8 cellular contexts compared by ENCODE assay signal in genomic region chr11:67351275-67352005, GRCh38. TPM values are rescaled to one million over a fixed set of nuclear protein-coding genes. Genes with fewer than 3 reads are reported as not detected.
DNase-seq lines count a peak whose midpoint lies in the region; ATAC-seq, FAIRE-seq and TF ChIP-seq lines count a peak whose summit lies in the region.

No MANE protein-coding gene starts in this region.

- H3K4me1 ChIP-seq in GM12878 (ENCODE audit: control insufficient read depth, insufficient read depth, low read length): peaks cover 53% of the 10 kb centered on the region
- peaks cover 31 to 55% (median 50%) of the 10 kb centered on the region in 3 donors for H3K4me1 ChIP-seq in skeletal muscle tissue (ENCODE audit: control insufficient read depth in 3 of 3, insufficient read depth in 3 of 3, low read length in 3 of 3)

- TF ChIP-seq RAD21 in GM12878 (IDR thresholded peaks at IDR 0.05; ENCODE audit: insufficient read depth, low read depth, low read length): peak; percentile 60

- 6% methylated on average over 11 of the region's 11 CpGs for WGBS in GM12878 (ENCODE audit: insufficient coverage, insufficient replicate concordance, low lambda C conversion rate, missing lambda C conversion rate)

- peaks cover 19% of the 10 kb centered on the region for H3K79me2 ChIP-seq in GM12878 (ENCODE audit: control insufficient read depth, insufficient read depth, low read length)

- peak overlapping the region; percentile 98 for H3K4me3 ChIP-seq in GM12878
- peak overlapping the region in 2 of 3 donors; percentile 4 to 38 for H3K4me3 ChIP-seq in skeletal muscle tissue (ENCODE audit: low read length in 3 of 3)

- H3K4me2 ChIP-seq in GM12878 (ENCODE audit: control insufficient read depth, insufficient read depth): peak overlapping the region; percentile 97

- no peak overlapping the region for H2AFZ ChIP-seq in GM12878 (ENCODE audit: control insufficient read depth, low read depth, low read length)

- POLR2A ChIA-PET in GM12878 (lab: Charles Lee): interaction anchor here (0.6 to 11.4 kb wide), 15 partner anchors 8 to 203 kb away, joined by 3 to 183 read pairs (median 6); partner anchors contain the start of genes ANKRD13D, CLCF1, GRK2 and PPP1CA

- intact Hi-C loops in GM12878 (cut with micrococcal nuclease; ENCODE audit: unreplicated experiment): loop anchor here (1.0 to 2.0 kb wide), 2 partner anchors 31 to 135 kb away; no protein-coding TSS in a partner anchor

- H3K9me3 ChIP-seq in GM12878 (replicated peaks; ENCODE audit: control insufficient read depth, insufficient read depth, low read length) (no peaks in the 10 kb centered on the region), skeletal muscle tissue (ENCODE audit: control insufficient read depth in 3 of 3, low read length in 3 of 3) (no peaks in the 10 kb centered on the region)

- in situ Hi-C loops in GM12878 (cut with MboI): loop anchor here (5.0 kb wide), 1 partner anchor 36 kb away; no protein-coding TSS in a partner anchor

- TF ChIP-seq EP300 in GM12878 (IDR thresholded peaks at IDR 0.05; ENCODE audit: borderline replicate concordance in 1 of 2, control insufficient read depth in 1 of 2, low read depth in 2 of 2, low read length in 2 of 2): no peak

- BruUV-seq in GM12878 (replicated peaks; lab: Mats Ljungman, UMichigan): no TSS peak

- no peaks in the 10 kb centered on the region for H4K20me1 ChIP-seq in GM12878 (ENCODE audit: control insufficient read depth, insufficient read depth)

- no peak for TF ChIP-seq POLR2A in GM12878 (IDR thresholded peaks at IDR 0.05; ENCODE audit: low read depth, low read length)

- RAD21 ChIA-PET in GM12878 (lab: Charles Lee; ENCODE audit: unreplicated experiment): interaction anchor here (0.5 to 10.1 kb wide), 18 partner anchors 20 to 298 kb away, joined by 3 to 525 read pairs (median 4); partner anchors contain the start of genes CLCF1, NUDT8, PITPNM1 and PPP1CA

- no peaks in the 10 kb centered on the region for H3K36me3 ChIP-seq in GM12878 (ENCODE audit: control insufficient read depth in 2 of 2, insufficient read depth in 2 of 2, low read length in 1 of 2)
- H3K36me3 ChIP-seq in skeletal muscle tissue (ENCODE audit: control insufficient read depth in 3 of 3, insufficient read depth in 3 of 3, low read length in 3 of 3): peaks cover 0 to 4% (median 0%) of the 10 kb centered on the region in 3 donors

- peak overlapping the region; percentile 99 for H3K27ac ChIP-seq in GM12878 (ENCODE audit: control insufficient read depth, insufficient read depth)
- H3K27ac ChIP-seq in skeletal muscle tissue (ENCODE audit: low read depth, low read length): peak overlapping the region; percentile 100

- TF ChIP-seq CTCF in GM10266 (IDR thresholded peaks at IDR 0.05; ENCODE audit: control insufficient read depth, insufficient read depth, low read depth, missing control alignments) (peak; percentile 92), GM12878 (IDR thresholded peaks at IDR 0.05 in 2 of 3, conservative IDR thresholded peaks at IDR 0.05 in 1 of 3; ENCODE audit: control insufficient read depth in 2 of 3, extremely low read depth in 1 of 3, insufficient read depth in 1 of 3, low read depth in 3 of 3, low read length in 3 of 3) (peak; percentile 91 to 94 (median 93); a peak in 5 of 6 replicates)

- CTCF ChIA-PET in GM12878 (lab: Yijun Ruan, JAX): interaction anchor here (0.6 to 26.2 kb wide), 36 partner anchors 9 to 915 kb away, joined by 3 to 1301 read pairs (median 4); partner anchors contain the start of genes ANKRD13D, CLCF1, GSTP1 and PPP1CA

- peak; percentile 76 for FAIRE-seq in GM12878 (lab: Jason Lieb, UNC)

- peak; percentile 9 for ATAC-seq in GM12878
- no peak for ATAC-seq in GM21360 (IDR thresholded peaks at IDR 0.05; ENCODE audit: unreplicated experiment)

- H3K27me3 ChIP-seq in GM12878 (replicated peaks in 1 of 2; ENCODE audit: control insufficient read depth in 2 of 2, insufficient read depth in 2 of 2, low read length in 1 of 2) (no peaks in the 10 kb centered on the region), skeletal muscle tissue (ENCODE audit: control insufficient read depth in 3 of 3, insufficient read depth in 3 of 3, low read length in 3 of 3) (no peaks in the 10 kb centered on the region)

- H3K9ac ChIP-seq in GM12878 (ENCODE audit: control insufficient read depth, insufficient read depth, low read length): peak overlapping the region; percentile 40
- peak overlapping the region in 1 of 3 donors; percentile 54 for H3K9ac ChIP-seq in skeletal muscle tissue (ENCODE audit: low read depth in 1 of 3, low read length in 3 of 3)

- DNase-seq in GM10266 (ENCODE audit: extremely low spot score) (peak; percentile 70), NCI-H1105 treated with DMSO at 0.1 percent for 48 hours (lab: John Stamatoyannopoulos, UW) (peak; percentile 64), T-helper 22 cell (ENCODE audit: low read depth) (peak; percentile 41), GM12878 (ENCODE audit: low read depth, low spot score) (no peak), iPS-NIHi11 (ENCODE audit: low spot score) (peak; percentile 88), NCI-H128 (lab: John Stamatoyannopoulos, UW; ENCODE audit: unreplicated experiment) (no peak)

- SMC1A ChIA-PET in GM12878 (lab: Charles Lee; ENCODE audit: uncharacterized antibody, unreplicated experiment): interaction anchor here (0.6 to 15.8 kb wide), 19 partner anchors 6 to 269 kb away, joined by 3 to 646 read pairs (median 4); partner anchors contain the start of genes CLCF1 and RAD9A

RNA-seq across cellular contexts. Expression of gene POLD4, which starts 1.9 kb away (rescaled TPM):
- 56.1 and 63.5 TPM in 2 replicates for total RNA-seq in GM12878 (2013; cell fraction: nucleolus; rRNA removed)
- 140 and 142 TPM in 2 replicates for total RNA-seq in GM12878 (2014; rRNA removed)
- 46.8 and 51.2 TPM in 2 replicates for total RNA-seq in GM12878 (2014; rRNA removed; fragmentation: Illumina TruSeq; extraction: Trizol)
- 103 and 110 TPM in 2 replicates for total RNA-seq in GM12878 (2021)
- polyA plus RNA-seq in GM12878 (2011; ENCODE audit: low read depth): 80.8 TPM
- 43.4 and 72.8 TPM in 2 replicates for polyA plus RNA-seq in GM12878 (2011; rRNA removed)
- 189 and 201 TPM in 2 replicates for polyA plus RNA-seq in GM12878 (2011; cell fraction: cytosol; rRNA removed)
- 133 and 135 TPM in 2 replicates for polyA plus RNA-seq in GM12878 (2011; cell fraction: nucleus; rRNA removed)
- polyA plus RNA-seq in GM12878 (2012): 174 and 197 TPM in 2 replicates
- polyA plus RNA-seq in GM12878 (2014; fragmentation: Illumina TruSeq; extraction: Trizol): 11.5 and 25.8 TPM in 2 replicates
- polyA plus RNA-seq in GM12878 (2014; fragmentation: Nextera tagmentation; extraction: Ambion mirVana): 10 to 100 TPM in 1 of 2 experiments, 1 to 10 TPM in 1; 8.1 to 23.5 TPM
- 176 and 184 TPM in 2 replicates for polyA plus RNA-seq in GM12878 (2014; rRNA removed)
- polyA plus RNA-seq in GM12878 (2016; fragmentation: Nextera tagmentation; extraction: Ambion mirVana): 100 to 1,000 TPM; 120 to 125 TPM
- polyA minus RNA-seq in GM12878 (2011; rRNA and poly(A)+ RNA removed): 22.5 and 64.9 TPM in 2 replicates
- 39.0 and 41.6 TPM in 2 replicates for polyA minus RNA-seq in GM12878 (2011; cell fraction: cytosol; rRNA and poly(A)+ RNA removed)
- 35.1 and 49.9 TPM in 2 replicates for polyA minus RNA-seq in GM12878 (2011; cell fraction: nucleus; rRNA and poly(A)+ RNA removed)
- total RNA-seq in skeletal muscle tissue: 14.6 TPM

RNA-seq across cellular contexts. Expression of gene CLCF1, which starts 22.0 kb away (rescaled TPM):
- 0.98 and 1.1 TPM in 2 replicates for total RNA-seq in GM12878 (2013; cell fraction: nucleolus; rRNA removed)
- 0.68 and 0.82 TPM in 2 replicates for total RNA-seq in GM12878 (2014; rRNA removed)
- 0.63 and 0.64 TPM in 2 replicates for total RNA-seq in GM12878 (2014; rRNA removed; fragmentation: Illumina TruSeq; extraction: Trizol)
- 1.3 and 1.5 TPM in 2 replicates for total RNA-seq in GM12878 (2021)
- 0.31 TPM for polyA plus RNA-seq in GM12878 (2011; ENCODE audit: low read depth)
- 0.12 and 0.16 TPM in 2 replicates for polyA plus RNA-seq in GM12878 (2011; rRNA removed)
- 0.42 and 0.45 TPM in 2 replicates for polyA plus RNA-seq in GM12878 (2011; cell fraction: cytosol; rRNA removed)
- polyA plus RNA-seq in GM12878 (2011; cell fraction: nucleus; rRNA removed): 0.84 and 1.2 TPM in 2 replicates
- 0.74 and 0.87 TPM in 2 replicates for polyA plus RNA-seq in GM12878 (2012)
- polyA plus RNA-seq in GM12878 (2014; fragmentation: Illumina TruSeq; extraction: Trizol): 0.25 and 0.79 TPM in 2 replicates
- under 1 TPM; 0.24 to 0.58 TPM for polyA plus RNA-seq in GM12878 (2014; fragmentation: Nextera tagmentation; extraction: Ambion mirVana)
- polyA plus RNA-seq in GM12878 (2014; rRNA removed): 2.1 and 2.4 TPM in 2 replicates
- polyA plus RNA-seq in GM12878 (2016; fragmentation: Nextera tagmentation; extraction: Ambion mirVana): under 1 TPM in 1 of 2 experiments, not detected in 1; 0.35 TPM
- 0.37 and 0.52 TPM in 2 replicates for polyA minus RNA-seq in GM12878 (2011; rRNA and poly(A)+ RNA removed)
- not detected in 2 replicates for polyA minus RNA-seq in GM12878 (2011; cell fraction: cytosol; rRNA and poly(A)+ RNA removed)
- polyA minus RNA-seq in GM12878 (2011; cell fraction: nucleus; rRNA and poly(A)+ RNA removed): 0.24 and 0.38 TPM in 2 replicates
- total RNA-seq in skeletal muscle tissue: 1.0 TPM

RNA-seq across cellular contexts. Expression of gene RAD9A, which starts 40.3 kb away (rescaled TPM):
- 30.1 and 32.3 TPM in 2 replicates for total RNA-seq in GM12878 (2013; cell fraction: nucleolus; rRNA removed)
- total RNA-seq in GM12878 (2014; rRNA removed) (21.0 and 21.9 TPM in 2 replicates), GM12878 (2014; rRNA removed; fragmentation: Illumina TruSeq; extraction: Trizol) (8.2 TPM in 2 replicates), GM12878 (2021) (29.5 and 32.7 TPM in 2 replicates), skeletal muscle tissue (2.6 TPM)
- 12.9 TPM for polyA plus RNA-seq in GM12878 (2011; ENCODE audit: low read depth)
- polyA plus RNA-seq in GM12878 (2011; rRNA removed) (9.6 and 18.6 TPM in 2 replicates), GM12878 (2014; fragmentation: Illumina TruSeq; extraction: Trizol) (5.8 and 15.6 TPM in 2 replicates), GM12878 (2014; fragmentation: Nextera tagmentation; extraction: Ambion mirVana) (1 to 10 TPM; 1.1 to 3.6 TPM), GM12878 (2014; rRNA removed) (36.2 and 37.6 TPM in 2 replicates), GM12878 (2016; fragmentation: Nextera tagmentation; extraction: Ambion mirVana) (10 to 100 TPM; 22.0 to 25.6 TPM)
- polyA plus RNA-seq in GM12878 (2011; cell fraction: cytosol; rRNA removed): 31.8 and 50.4 TPM in 2 replicates
- 114 and 143 TPM in 2 replicates for polyA plus RNA-seq in GM12878 (2011; cell fraction: nucleus; rRNA removed)
- 21.3 and 26.9 TPM in 2 replicates for polyA plus RNA-seq in GM12878 (2012)
- 7.2 and 11.3 TPM in 2 replicates for polyA minus RNA-seq in GM12878 (2011; rRNA and poly(A)+ RNA removed)
- 4.8 and 10.5 TPM in 2 replicates for polyA minus RNA-seq in GM12878 (2011; cell fraction: cytosol; rRNA and poly(A)+ RNA removed)
- 14.0 and 24.6 TPM in 2 replicates for polyA minus RNA-seq in GM12878 (2011; cell fraction: nucleus; rRNA and poly(A)+ RNA removed)

RNA-seq across cellular contexts. Expression of gene SSH3, which starts 48.1 kb away (rescaled TPM):
- 0.93 and 0.94 TPM in 2 replicates for total RNA-seq in GM12878 (2013; cell fraction: nucleolus; rRNA removed)
- 0.11 and 0.73 TPM in 2 replicates for total RNA-seq in GM12878 (2014; rRNA removed)
- 0.18 and 0.23 TPM in 2 replicates for total RNA-seq in GM12878 (2014; rRNA removed; fragmentation: Illumina TruSeq; extraction: Trizol)
- 0.80 and 1.7 TPM in 2 replicates for total RNA-seq in GM12878 (2021)
- 0.09 TPM for polyA plus RNA-seq in GM12878 (2011; ENCODE audit: low read depth)
- 0.05 and 0.10 TPM in 2 replicates for polyA plus RNA-seq in GM12878 (2011; rRNA removed)
- polyA plus RNA-seq in GM12878 (2011; cell fraction: cytosol; rRNA removed): 0.04 and 0.13 TPM in 2 replicates
- 1.4 and 2.0 TPM in 2 replicates for polyA plus RNA-seq in GM12878 (2011; cell fraction: nucleus; rRNA removed)
- 0.24 and 0.38 TPM in 2 replicates for polyA plus RNA-seq in GM12878 (2012)
- 0.08 and 0.21 TPM in 2 replicates for polyA plus RNA-seq in GM12878 (2014; fragmentation: Illumina TruSeq; extraction: Trizol)
- polyA plus RNA-seq in GM12878 (2014; fragmentation: Nextera tagmentation; extraction: Ambion mirVana): not detected
- polyA plus RNA-seq in GM12878 (2014; rRNA removed): 0.83 and 0.94 TPM in 2 replicates
- polyA plus RNA-seq in GM12878 (2016; fragmentation: Nextera tagmentation; extraction: Ambion mirVana): under 1 TPM in 1 of 2 experiments, not detected in 1; 0.28 TPM
- polyA minus RNA-seq in GM12878 (2011; rRNA and poly(A)+ RNA removed): 0.26 TPM in 1 of 2 replicates, not detected in the other
- 0.53 TPM in 1 of 2 replicates, not detected in the other for polyA minus RNA-seq in GM12878 (2011; cell fraction: cytosol; rRNA and poly(A)+ RNA removed)
- 0.48 and 2.2 TPM in 2 replicates for polyA minus RNA-seq in GM12878 (2011; cell fraction: nucleus; rRNA and poly(A)+ RNA removed)
- total RNA-seq in skeletal muscle tissue: 6.8 TPM

RNA-seq across cellular contexts. Expression of gene PPP1CA, which starts 50.2 kb away (rescaled TPM):
- total RNA-seq in GM12878 (2013; cell fraction: nucleolus; rRNA removed): 38.1 and 44.1 TPM in 2 replicates
- total RNA-seq in GM12878 (2014; rRNA removed) (342 and 371 TPM in 2 replicates), GM12878 (2014; rRNA removed; fragmentation: Illumina TruSeq; extraction: Trizol) (170 and 176 TPM in 2 replicates), GM12878 (2021) (265 and 269 TPM in 2 replicates), skeletal muscle tissue (163 TPM)
- 75.3 TPM for polyA plus RNA-seq in GM12878 (2011; ENCODE audit: low read depth)
- polyA plus RNA-seq in GM12878 (2011; rRNA removed) (86.0 and 211 TPM in 2 replicates), GM12878 (2014; fragmentation: Illumina TruSeq; extraction: Trizol) (128 and 202 TPM in 2 replicates), GM12878 (2014; fragmentation: Nextera tagmentation; extraction: Ambion mirVana) (10 to 100 TPM; 26.4 to 41.7 TPM), GM12878 (2014; rRNA removed) (306 and 326 TPM in 2 replicates), GM12878 (2016; fragmentation: Nextera tagmentation; extraction: Ambion mirVana) (100 to 1,000 TPM; 417 to 458 TPM)
- polyA plus RNA-seq in GM12878 (2011; cell fraction: cytosol; rRNA removed): 440 and 506 TPM in 2 replicates
- 220 and 242 TPM in 2 replicates for polyA plus RNA-seq in GM12878 (2011; cell fraction: nucleus; rRNA removed)
- 174 and 181 TPM in 2 replicates for polyA plus RNA-seq in GM12878 (2012)
- 121 and 204 TPM in 2 replicates for polyA minus RNA-seq in GM12878 (2011; rRNA and poly(A)+ RNA removed)
- 83.8 and 94.6 TPM in 2 replicates for polyA minus RNA-seq in GM12878 (2011; cell fraction: cytosol; rRNA and poly(A)+ RNA removed)
- 49.0 and 75.9 TPM in 2 replicates for polyA minus RNA-seq in GM12878 (2011; cell fraction: nucleus; rRNA and poly(A)+ RNA removed)

Comparison
In these comparisons a context has a peak if more than half of its experiments do, and no peak if none do; other contexts are left out.
1. DNase-seq: peak in GM10266 (single experiment), NCI-H1105 treated with DMSO at 0.1 percent for 48 hours (single experiment), T-helper 22 cell (single experiment) and iPS-NIHi11 (single experiment); none in GM12878 (single experiment) and NCI-H128 (single experiment).